ENCODE assay signal across 26 cellular contexts in genomic region chr1:115077286-115077983, GRCh38. TPM values are rescaled to one million over a fixed set of nuclear protein-coding genes. Genes with fewer than 3 reads are reported as not detected.
"Had no signal": no experiment of that assay in that cellular context is flagged by ENCODE, and none has a peak within 500 bp of the region (broad histone marks: within the 10 kb centered on the region; RNA-seq: fewer than 3 reads in every experiment).

No MANE protein-coding gene starts in this region.

- FAIRE-seq: colon had no signal

- H3K4me1 ChIP-seq: body of pancreas, lower lobe of right lung, thyroid gland had no signal

- DNase-seq: activated CD4-positive, alpha-beta memory T cell treated with anti-CD3 and anti-CD28 coated beads, Interleukin-2, amount 10 ng/mL, durations not matched to agents 7 days and 5 days; activated CD4-positive, alpha-beta T cell treated with anti-CD3 and anti-CD28 coated beads for 48 hours; activated CD4-positive, CD25-positive, alpha-beta regulatory T cell; activated CD8-positive, alpha-beta memory T cell treated with anti-CD3 and anti-CD28 coated beads, Interleukin-2, amount 10 ng/mL, durations not matched to agents 7 days and 5 days; amygdala; body of pancreas; dorsolateral prefrontal cortex; heart right ventricle; immature natural killer cell; left colon; lower lobe of right lung; retina; stimulated activated CD4-positive, alpha-beta T cell treated with anti-CD3 and anti-CD28 coated beads, Interleukin-12 subunit alpha, Interleukin-12 subunit beta, amount 100 ng/mL, for 4 hours; stimulated activated CD4-positive, alpha-beta T cell treated with anti-CD3 and anti-CD28 coated beads, Interleukin-1b, Interleukin-23, amount 100 ng/mL, for 48 hours; stimulated activated CD8-positive, alpha-beta memory T cell treated with anti-CD3 and anti-CD28 coated beads, Interleukin-4, amount 100 ng/mL, for 48 hours; stimulated activated naive CD4-positive, alpha-beta T cell; T-helper 9 cell; thyroid gland had no signal

- H3K27ac ChIP-seq: body of pancreas, dorsolateral prefrontal cortex, heart right ventricle, lower lobe of right lung, thyroid gland had no signal

- H3K9me3 ChIP-seq: body of pancreas, heart right ventricle, lower lobe of right lung, thyroid gland had no signal

- H3K4me3 ChIP-seq: body of pancreas, dorsolateral prefrontal cortex, heart right ventricle, lower lobe of right lung, thyroid gland had no signal

- H3K27me3 ChIP-seq: body of pancreas, heart right ventricle, thyroid gland had no signal

- ATAC-seq: activated CD8-positive, alpha-beta memory T cell treated with anti-CD3 and anti-CD28 coated beads, Interleukin-2, amount 10 ng/mL, durations not matched to agents 7 days and 5 days; body of pancreas; heart right ventricle; left colon; lower lobe of right lung had no signal

- H3K36me3 ChIP-seq: heart right ventricle, lower lobe of right lung, thyroid gland had no signal

RNA-seq across cellular contexts. Expression of gene TSHB, which starts 47.8 kb away (rescaled TPM):
- total RNA-seq: activated CD4-positive, alpha-beta memory T cell treated with anti-CD3 and anti-CD28 coated beads, Interleukin-2, amount 10 ng/mL, durations not matched to agents 7 days and 5 days; activated CD8-positive, alpha-beta memory T cell treated with anti-CD3 and anti-CD28 coated beads, Interleukin-2, amount 10 ng/mL, durations not matched to agents 7 days and 5 days; body of pancreas; cardiac septum; dorsolateral prefrontal cortex; heart right ventricle; left colon; lower lobe of right lung; mesenteric fat pad; neural crest cell; omental fat pad; posterior vena cava; subcutaneous adipose tissue; thyroid gland; urinary bladder had no signal
- polyA plus RNA-seq: heart right ventricle, immature natural killer cell, urinary bladder had no signal
